In the genomic region with DNA sequence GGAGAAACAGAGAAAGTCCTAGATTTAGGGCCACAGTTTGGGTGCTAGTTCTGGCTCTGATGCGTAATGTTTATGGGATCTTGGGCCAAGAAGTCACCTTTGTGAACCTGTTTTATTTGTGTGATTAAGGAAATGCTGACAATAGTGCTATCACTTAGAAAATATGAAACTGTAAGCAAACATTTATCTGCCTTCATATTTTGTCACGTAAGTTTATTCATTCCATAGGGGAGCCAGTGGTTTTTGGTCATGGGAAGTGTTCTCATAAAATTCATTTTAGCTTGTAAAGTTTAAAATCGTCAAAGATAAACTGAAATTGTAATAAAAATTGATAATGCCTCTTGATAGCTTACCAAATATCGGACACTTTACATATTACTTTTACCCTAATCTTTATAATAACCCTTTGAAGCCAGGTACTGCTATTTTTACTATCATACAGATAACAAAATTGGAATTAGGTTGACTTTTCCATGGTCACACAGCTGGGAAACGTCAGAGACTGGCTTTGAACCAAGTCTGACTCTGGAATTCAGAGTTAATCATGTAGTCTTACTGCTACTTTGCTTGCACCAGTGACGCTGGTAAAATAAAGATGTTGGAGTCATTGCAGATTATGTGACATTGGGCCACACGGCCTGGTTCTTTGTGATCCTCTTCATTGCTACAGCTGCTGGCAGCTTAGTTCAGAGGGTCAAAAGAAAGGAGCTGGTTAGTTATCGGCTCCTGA, we compare ENCODE assay signal across 1 cellular context.
TF ChIP-seq lines count a peak whose summit lies in the region.

No MANE protein-coding gene starts in this region.

TF ChIP-seq in HepG2, 621 proteins besides CTCF, POLR2A, EP300 and RAD21:
- TF ChIP-seq MAFK (conservative IDR thresholded peaks at IDR 0.05 in 1 of 2, IDR thresholded peaks at IDR 0.05 in 1 of 2; ENCODE audit: low read length in 2 of 2) (peak in 1 of 2 experiments; percentile 33; a peak in 1 of 4 replicates), MED1 (CRISPR knock-in tag; IDR thresholded peaks at IDR 0.05) (no peak), MAFF (IDR thresholded peaks at IDR 0.05; ENCODE audit: low read depth, low read length) (0 out of 2 replicates have a peak, but pooled peaks have one; percentile 45)
